In the genomic region with DNA sequence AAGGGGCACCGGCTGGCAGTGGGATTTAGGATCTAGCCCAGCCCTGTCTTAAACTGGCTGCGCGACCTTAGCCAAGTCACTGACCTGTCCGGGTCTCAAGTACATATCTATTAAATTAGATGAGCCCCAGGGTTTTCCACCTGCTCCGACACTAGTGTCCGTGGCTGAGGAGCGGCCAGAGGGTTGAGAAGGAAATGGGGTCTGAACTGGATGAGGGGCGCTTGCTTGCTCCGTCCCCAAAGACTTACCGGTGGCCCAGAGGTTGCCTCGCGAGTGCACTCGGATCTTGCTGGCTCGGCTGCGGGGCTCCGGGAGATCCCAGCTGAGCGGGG, we compare ENCODE assay signal across 7 cellular contexts. TPM values are rescaled to one million over a fixed set of nuclear protein-coding genes. Genes with fewer than 3 reads are reported as not detected.
DNase-seq lines count a peak whose midpoint lies in the region; ATAC-seq and TF ChIP-seq lines count a peak whose summit lies in the region.

No MANE protein-coding gene starts in this region.

- intact Hi-C loops in HCT116 (cut with micrococcal nuclease) = loop anchor here (10.0 kb wide), 1 partner anchor 117 kb away; no protein-coding TSS in a partner anchor

- H3K9ac ChIP-seq in HCT116 (ENCODE audit: low read length) (peak overlapping the region; percentile 59), iPS-15b (ENCODE audit: low read depth, low read length) (peak overlapping the region; percentile 66)

- H3K27ac Mint-ChIP-seq in activated CD4-positive, alpha-beta memory T cell treated with anti-CD3 and anti-CD28 coated beads, Interleukin-2, amount 10 ng/mL, durations not matched to agents 7 days and 5 days = no peak overlapping the region
- peak overlapping the region; percentile 85 for H3K27ac Mint-ChIP-seq in stimulated activated memory B cell treated with anti-CD40 and anti-IgM and Interleukin-4, amounts not matched to agents 10 μg/mL and 1 μg/mL and 100 μg/mL, for 72 hours

- TF ChIP-seq CTCF in HCT116 (IDR thresholded peaks at IDR 0.05 in 2 of 3, conservative IDR thresholded peaks at IDR 0.05 in 1 of 3; ENCODE audit: borderline replicate concordance in 1 of 3, insufficient read depth in 1 of 3, low read depth in 2 of 3, low read length in 2 of 3) = no peak

- no peaks in the 10 kb centered on the region for H3K9me3 Mint-ChIP-seq in activated CD4-positive, alpha-beta memory T cell treated with anti-CD3 and anti-CD28 coated beads, Interleukin-2, amount 10 ng/mL, durations not matched to agents 7 days and 5 days
- no peaks in the 10 kb centered on the region for H3K9me3 Mint-ChIP-seq in stimulated activated memory B cell treated with anti-CD40 and anti-IgM and Interleukin-4, amounts not matched to agents 10 μg/mL and 1 μg/mL and 100 μg/mL, for 72 hours

- peak overlapping the region; percentile 73 for H3K4me3 Mint-ChIP-seq in activated CD4-positive, alpha-beta memory T cell treated with anti-CD3 and anti-CD28 coated beads, Interleukin-2, amount 10 ng/mL, durations not matched to agents 7 days and 5 days
- peak overlapping the region; percentile 80 for H3K4me3 Mint-ChIP-seq in stimulated activated memory B cell treated with anti-CD40 and anti-IgM and Interleukin-4, amounts not matched to agents 10 μg/mL and 1 μg/mL and 100 μg/mL, for 72 hours

- POLR2A ChIA-PET in HCT116 (lab: Charles Lee) = no interaction called here
- POLR2A ChIA-PET in activated CD4-positive, alpha-beta memory T cell treated with anti-CD3 and anti-CD28 coated beads, Interleukin-2, amount 10 ng/mL, durations not matched to agents 7 days and 5 days (lab: Charles Lee) = interaction anchor here (1.8 to 5.3 kb wide), 5 partner anchors 25 to 92 kb away, joined by 4 to 24 read pairs (median 17); a partner anchor contains a TSS

- H3K4me3 ChIP-seq in HCT116 (replicated peaks in 1 of 2; ENCODE audit: low read depth in 1 of 2, low read length in 2 of 2) (peak overlapping the region; percentile 31 to 56), iPS-15b (ENCODE audit: low read depth, low read length) (peak overlapping the region; percentile 63)

- no peak overlapping the region for H2AFZ ChIP-seq in HCT116 (ENCODE audit: low read depth, low read length, poor library complexity, severe bottlenecking)

- H4K20me1 ChIP-seq in HCT116 (ENCODE audit: insufficient read depth) = no peaks in the 10 kb centered on the region

- RAD21 ChIA-PET in HCT116 (lab: Charles Lee; ENCODE audit: low non-redundant PET in 1 of 2, low total read pairs in 2 of 2, uncharacterized antibody in 2 of 2, unreplicated experiment in 2 of 2) = no interaction called here

- H3K27me3 Mint-ChIP-seq in activated CD4-positive, alpha-beta memory T cell treated with anti-CD3 and anti-CD28 coated beads, Interleukin-2, amount 10 ng/mL, durations not matched to agents 7 days and 5 days = no peaks in the 10 kb centered on the region
- H3K27me3 Mint-ChIP-seq in stimulated activated memory B cell treated with anti-CD40 and anti-IgM and Interleukin-4, amounts not matched to agents 10 μg/mL and 1 μg/mL and 100 μg/mL, for 72 hours = no peaks in the 10 kb centered on the region

- H3K36me3 Mint-ChIP-seq in activated CD4-positive, alpha-beta memory T cell treated with anti-CD3 and anti-CD28 coated beads, Interleukin-2, amount 10 ng/mL, durations not matched to agents 7 days and 5 days (ENCODE audit: low read depth) = peaks cover 11% of the 10 kb centered on the region
- peaks cover 6% of the 10 kb centered on the region for H3K36me3 Mint-ChIP-seq in stimulated activated memory B cell treated with anti-CD40 and anti-IgM and Interleukin-4, amounts not matched to agents 10 μg/mL and 1 μg/mL and 100 μg/mL, for 72 hours

- H3K79me2 ChIP-seq in HCT116 (ENCODE audit: insufficient read depth, low read length) = peaks cover 14% of the 10 kb centered on the region

- peaks cover under 1 to 2% of the 10 kb centered on the region in 2 experiments; a peak in 2 of 4 replicates for H3K36me3 ChIP-seq in HCT116 (ENCODE audit: control insufficient read depth in 1 of 2, insufficient read depth in 2 of 2, low read length in 2 of 2)
- H3K36me3 ChIP-seq in iPS-15b (ENCODE audit: control insufficient read depth, insufficient read depth, low read length) = no peaks in the 10 kb centered on the region

- H3K4me1 ChIP-seq in HCT116 (ENCODE audit: control insufficient read depth in 1 of 2, insufficient read depth in 2 of 2, low read length in 2 of 2) = peaks cover 19 to 38% of the 10 kb centered on the region in 2 experiments
- peaks cover 5% of the 10 kb centered on the region for H3K4me1 ChIP-seq in iPS-15b (ENCODE audit: control insufficient read depth, insufficient read depth, low read length)

- H3K9me3 ChIP-seq in HCT116 (ENCODE audit: control insufficient read depth in 1 of 2, insufficient read depth in 1 of 2, low read depth in 1 of 2, low read length in 2 of 2) = no peaks in the 10 kb centered on the region
- H3K9me3 ChIP-seq in iPS-15b (ENCODE audit: control insufficient read depth, insufficient read depth, low read length) = no peaks in the 10 kb centered on the region

- no TSS peak for BruUV-seq in HCT116 (replicated peaks; lab: Mats Ljungman, UMichigan)

- peak overlapping the region; percentile 58; the same call in 1 of the 2 replicates for H3K27ac ChIP-seq in HCT116 (ENCODE audit: low read depth, low read length)

- CTCF ChIA-PET in HCT116 (lab: Charles Lee) = no interaction called here
- CTCF ChIA-PET in activated CD4-positive, alpha-beta memory T cell treated with anti-CD3 and anti-CD28 coated beads, Interleukin-2, amount 10 ng/mL, durations not matched to agents 7 days and 5 days (lab: Charles Lee) = interaction anchor here (1.5 to 6.1 kb wide), 3 partner anchors 26 to 59 kb away, joined by 6 to 36 read pairs (median 10); a partner anchor contains a TSS

- H3K27me3 ChIP-seq in HCT116 (ENCODE audit: insufficient read depth, low read length) = no peaks in the 10 kb centered on the region
- H3K27me3 ChIP-seq in iPS-15b (ENCODE audit: control insufficient read depth, insufficient read depth, low read length) = peaks cover 23% of the 10 kb centered on the region

- no peak for DNase-seq in HCT116 (ENCODE audit: low read depth, low spot score)
- DNase-seq in activated CD4-positive, alpha-beta memory T cell treated with anti-CD3 and anti-CD28 coated beads, Interleukin-2, amount 10 ng/mL, durations not matched to agents 7 days and 5 days = no peak
- DNase-seq in NCI-H2196 (lab: John Stamatoyannopoulos, UW; ENCODE audit: unreplicated experiment) = no peak
- DNase-seq in NOMO-1 (lab: John Stamatoyannopoulos, UW; ENCODE audit: unreplicated experiment in 2 of 2) = no peak

- peaks cover 40% of the 10 kb centered on the region for H3K4me1 Mint-ChIP-seq in activated CD4-positive, alpha-beta memory T cell treated with anti-CD3 and anti-CD28 coated beads, Interleukin-2, amount 10 ng/mL, durations not matched to agents 7 days and 5 days
- H3K4me1 Mint-ChIP-seq in stimulated activated memory B cell treated with anti-CD40 and anti-IgM and Interleukin-4, amounts not matched to agents 10 μg/mL and 1 μg/mL and 100 μg/mL, for 72 hours = peaks cover 54% of the 10 kb centered on the region

- H3K4me2 ChIP-seq in HCT116 (ENCODE audit: low read length) = peak overlapping the region; percentile 75

- TF ChIP-seq POLR2A in HCT116 (IDR thresholded peaks at IDR 0.05; ENCODE audit: borderline replicate concordance, extremely low read depth, insufficient read depth, insufficient read length) = no peak

- H3K9me2 ChIP-seq in HCT116 (ENCODE audit: insufficient read depth) = no peaks in the 10 kb centered on the region

- no peak for ATAC-seq in HCT116
- no peak for ATAC-seq in stimulated activated memory B cell treated with anti-CD40 and anti-IgM and Interleukin-4, amounts not matched to agents 10 μg/mL and 1 μg/mL and 100 μg/mL, for 72 hours
- ATAC-seq in HG03432 (IDR thresholded peaks at IDR 0.05; ENCODE audit: unreplicated experiment) = no peak

- no peak for TF ChIP-seq RAD21 in HCT116 (IDR thresholded peaks at IDR 0.05; ENCODE audit: low read depth)

TF ChIP-seq in HCT116, 20 proteins besides CTCF, POLR2A, EP300 and RAD21 (continues in another document):
- TF ChIP-seq EZH2 (IDR thresholded peaks at IDR 0.05) (no peak), POLR2AphosphoS5 (IDR thresholded peaks at IDR 0.05; ENCODE audit: low read depth, low read length) (no peak), JUND (IDR thresholded peaks at IDR 0.05) (no peak), CBX3 (IDR thresholded peaks at IDR 0.05; ENCODE audit: low read depth) (no peak), YY1 (IDR thresholded peaks at IDR 0.05; ENCODE audit: extremely low read depth, insufficient replicate concordance, low read depth, low read length) (no peak), ELF1 (IDR thresholded peaks at IDR 0.05; ENCODE audit: borderline replicate concordance, low read depth) (no peak), SP1 (IDR thresholded peaks at IDR 0.05; ENCODE audit: low read depth) (no peak), TCF7L2 (IDR thresholded peaks at IDR 0.05; ENCODE audit: borderline replicate concordance, extremely low read depth, insufficient read depth, insufficient read length) (no peak), EZH2phosphoT487 (IDR thresholded peaks at IDR 0.05; ENCODE audit: borderline replicate concordance) (no peak)
- TF ChIP-seq, protein P1, sequence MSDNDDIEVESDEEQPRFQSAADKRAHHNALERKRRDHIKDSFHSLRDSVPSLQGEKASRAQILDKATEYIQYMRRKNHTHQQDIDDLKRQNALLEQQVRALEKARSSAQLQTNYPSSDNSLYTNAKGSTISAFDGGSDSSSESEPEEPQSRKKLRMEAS (IDR thresholded peaks at IDR 0.05) = no peak

RNA-seq across cellular contexts. Expression of a gene that starts 0.3 kb away (rescaled TPM):
- total RNA-seq in HCT116 (2021; ENCODE audit: unreplicated experiment) = 9.8 TPM
- 12.7 and 14.4 TPM in 2 replicates for polyA plus RNA-seq in HCT116 (2012)
- total RNA-seq in activated CD4-positive, alpha-beta memory T cell treated with anti-CD3 and anti-CD28 coated beads, Interleukin-2, amount 10 ng/mL, durations not matched to agents 7 days and 5 days = 1 to 10 TPM; 4.0 to 4.1 TPM

RNA-seq across cellular contexts. Expression of a gene that starts 3.6 kb away (rescaled TPM):
- total RNA-seq in HCT116 (2021; ENCODE audit: unreplicated experiment) = 35.6 TPM
- polyA plus RNA-seq in HCT116 (2012) = 17.7 and 19.2 TPM in 2 replicates
- total RNA-seq in activated CD4-positive, alpha-beta memory T cell treated with anti-CD3 and anti-CD28 coated beads, Interleukin-2, amount 10 ng/mL, durations not matched to agents 7 days and 5 days = 10 to 100 TPM; 17.6 to 17.9 TPM

RNA-seq across cellular contexts. Expression of a gene that starts 56.9 kb away (rescaled TPM):
- total RNA-seq in HCT116 (2021; ENCODE audit: unreplicated experiment) = 15.5 TPM
- 9.4 and 10.5 TPM in 2 replicates for polyA plus RNA-seq in HCT116 (2012)
- total RNA-seq in activated CD4-positive, alpha-beta memory T cell treated with anti-CD3 and anti-CD28 coated beads, Interleukin-2, amount 10 ng/mL, durations not matched to agents 7 days and 5 days = 10 to 100 TPM; 10.8 to 10.9 TPM

RNA-seq across cellular contexts. Expression of a gene that starts 58.2 kb away (rescaled TPM):
- 175 TPM for total RNA-seq in HCT116 (2021; ENCODE audit: unreplicated experiment)
- 103 and 124 TPM in 2 replicates for polyA plus RNA-seq in HCT116 (2012)
- 100 to 1,000 TPM; 132 to 139 TPM for total RNA-seq in activated CD4-positive, alpha-beta memory T cell treated with anti-CD3 and anti-CD28 coated beads, Interleukin-2, amount 10 ng/mL, durations not matched to agents 7 days and 5 days
